ENCODE assay signal across 25 cellular contexts in the genomic region with DNA sequence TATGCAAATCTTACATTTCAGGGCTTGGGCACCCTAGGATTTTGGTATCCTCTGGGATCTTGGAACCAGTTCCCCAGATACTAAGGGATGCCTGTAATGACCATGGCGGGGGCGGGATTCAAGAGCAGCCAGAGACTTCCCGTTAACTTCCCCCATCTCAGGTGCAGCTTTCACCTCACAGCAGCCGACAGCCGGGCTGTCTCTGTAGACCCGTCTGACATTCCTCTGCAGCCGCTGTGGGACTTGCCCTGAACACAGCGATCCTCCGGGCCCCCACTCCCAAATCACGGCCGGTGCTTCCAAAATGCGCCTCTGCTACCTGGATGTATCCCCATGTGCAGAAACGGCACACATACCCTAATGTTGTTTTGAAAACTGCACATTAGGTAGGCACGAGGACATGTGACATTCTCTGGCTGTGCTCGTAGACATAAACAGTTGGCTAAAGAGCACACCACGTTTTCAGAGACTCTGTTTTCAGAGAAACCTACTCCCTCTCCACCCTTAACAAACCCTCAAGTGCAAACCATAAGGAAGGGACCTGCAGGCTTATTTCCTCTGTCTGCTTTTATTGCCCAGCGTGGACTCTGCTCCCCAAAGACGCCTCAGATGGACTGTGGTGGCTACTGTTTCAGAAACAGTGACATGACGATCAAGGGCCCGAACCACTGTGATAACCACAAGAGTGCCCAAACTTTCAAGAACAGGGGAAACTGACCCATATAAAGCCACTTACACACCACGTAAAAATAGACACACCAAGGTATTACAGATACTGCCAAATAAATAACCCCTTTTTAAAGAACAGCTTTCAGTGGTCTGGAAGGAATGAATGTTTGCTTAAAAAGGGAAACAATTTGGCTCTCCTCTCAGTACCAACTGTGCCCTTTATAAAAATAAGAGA.
DNase-seq lines count a peak whose midpoint lies in the region; ATAC-seq and TF ChIP-seq lines count a peak whose summit lies in the region.
"Had no signal": no experiment of that assay in that cellular context is flagged by ENCODE, and none has a peak within 500 bp of the region (broad histone marks: within the 10 kb centered on the region; RNA-seq: fewer than 3 reads in every experiment).

No MANE protein-coding gene starts in this region.

- TF ChIP-seq CTCF in transverse colon (IDR thresholded peaks at IDR 0.05) (no peak), right lobe of liver (IDR thresholded peaks at IDR 0.05) (no peak), brain microvascular endothelial cell (IDR thresholded peaks at IDR 0.05; ENCODE audit: low read depth, low read length, missing control alignments) (no peak)

- H3K4me3 ChIP-seq in transverse colon (no peak overlapping the region), right lobe of liver (no peak overlapping the region), brain microvascular endothelial cell (ENCODE audit: low read depth, low read length) (no peak overlapping the region)
- H3K4me3 ChIP-seq: gastroesophageal sphincter, left lung, psoas muscle had no signal

- peak overlapping the region; percentile 39 for H3K27ac Mint-ChIP-seq in activated naive CD4-positive, alpha-beta T cell treated with anti-CD3 and anti-CD28 coated beads, Interleukin-2, amount 10 ng/mL, durations not matched to agents 7 days and 5 days
- no peak overlapping the region for H3K27ac Mint-ChIP-seq in activated naive CD4-positive, alpha-beta T cell treated with anti-CD3 and anti-CD28 coated beads for 36 hours
- H3K27ac Mint-ChIP-seq in T-helper 17 cell (peak overlapping the region; percentile 83), immature natural killer cell (peak overlapping the region; percentile 73 to 90 (median 80))
- H3K27ac Mint-ChIP-seq: IgD-negative memory B cell; stimulated activated naive CD8-positive, alpha-beta T cell treated with anti-CD3 and anti-CD28 coated beads, Interleukin-15, Interleukin-2, amounts not matched to agents 100 ng/mL and 50 ng/mL, for 24 hours; WTC11 had no signal

- no peak overlapping the region for H3K4me3 Mint-ChIP-seq in activated naive CD4-positive, alpha-beta T cell treated with anti-CD3 and anti-CD28 coated beads, Interleukin-2, amount 10 ng/mL, durations not matched to agents 7 days and 5 days
- H3K4me3 Mint-ChIP-seq in activated naive CD4-positive, alpha-beta T cell treated with anti-CD3 and anti-CD28 coated beads for 36 hours: no peak overlapping the region
- H3K4me3 Mint-ChIP-seq in T-helper 17 cell: peak overlapping the region; percentile 71
- peak overlapping the region; percentile 38 to 75 (median 63) for H3K4me3 Mint-ChIP-seq in immature natural killer cell
- H3K4me3 Mint-ChIP-seq: IgD-negative memory B cell; stimulated activated naive CD8-positive, alpha-beta T cell treated with anti-CD3 and anti-CD28 coated beads, Interleukin-15, Interleukin-2, amounts not matched to agents 100 ng/mL and 50 ng/mL, for 24 hours; WTC11 had no signal

- in situ Hi-C loops in transverse colon (cut with MboI; ENCODE audit: low pct_ligation_motif_present in 1 of 4, low pct_unique_long_range_greater_than_20kb in 1 of 4, low sequenced_read_pairs in 3 of 4) (no loop called here), brain microvascular endothelial cell (cut with HindIII; ENCODE audit: low pct_ligation_motif_present, low sequenced_read_pairs) (no loop called here)

- H3K27me3 ChIP-seq in transverse colon (no peaks in the 10 kb centered on the region), right lobe of liver (no peaks in the 10 kb centered on the region), brain microvascular endothelial cell (replicated peaks) (no peaks in the 10 kb centered on the region)
- H3K27me3 ChIP-seq: gastroesophageal sphincter, left lung had no signal

- H3K9me3 ChIP-seq in T-helper 17 cell (ENCODE audit: control insufficient read depth, low read length, poor library complexity, severe bottlenecking) (no peaks in the 10 kb centered on the region), transverse colon (no peaks in the 10 kb centered on the region), right lobe of liver (no peaks in the 10 kb centered on the region)
- H3K9me3 ChIP-seq: gastroesophageal sphincter, left lung, psoas muscle had no signal

- H3K27ac ChIP-seq in transverse colon (no peak overlapping the region), right lobe of liver (no peak overlapping the region), brain microvascular endothelial cell (no peak overlapping the region)
- H3K27ac ChIP-seq: gastroesophageal sphincter, left lung, psoas muscle had no signal

- peaks cover 0 to 11% (median 4%) of the 10 kb centered on the region in 4 donors for H3K4me1 ChIP-seq in transverse colon
- H3K4me1 ChIP-seq in right lobe of liver: peaks cover 0 to 11% (median 0%) of the 10 kb centered on the region in 4 donors
- H3K4me1 ChIP-seq: gastroesophageal sphincter, left lung, psoas muscle had no signal

- peaks cover 20% of the 10 kb centered on the region for H3K4me1 Mint-ChIP-seq in activated naive CD4-positive, alpha-beta T cell treated with anti-CD3 and anti-CD28 coated beads, Interleukin-2, amount 10 ng/mL, durations not matched to agents 7 days and 5 days
- H3K4me1 Mint-ChIP-seq in activated naive CD4-positive, alpha-beta T cell treated with anti-CD3 and anti-CD28 coated beads for 36 hours (ENCODE audit: low read depth): peaks cover 12% of the 10 kb centered on the region
- H3K4me1 Mint-ChIP-seq in T-helper 17 cell (peaks cover 19% of the 10 kb centered on the region), immature natural killer cell (peaks cover 15 to 25% of the 10 kb centered on the region in 2 donors)
- H3K4me1 Mint-ChIP-seq: IgD-negative memory B cell had no signal

- no peak for DNase-seq in activated naive CD4-positive, alpha-beta T cell treated with anti-CD3 and anti-CD28 coated beads, Interleukin-2, amount 10 ng/mL, durations not matched to agents 7 days and 5 days
- no peak for DNase-seq in activated naive CD4-positive, alpha-beta T cell treated with anti-CD3 and anti-CD28 coated beads for 36 hours
- DNase-seq in T-helper 17 cell: no peak
- peak in 2 of 3 donors; percentile 8 to 36 for DNase-seq in immature natural killer cell
- DNase-seq in transverse colon: peak; percentile 30
- DNase-seq in right lobe of liver: no peak
- no peak for DNase-seq in GF-D8 (lab: John Stamatoyannopoulos, UW)
- DNase-seq in brain microvascular endothelial cell: no peak
- DNase-seq: activated naive CD4-positive, alpha-beta T cell; anterior cingulate cortex; caudate nucleus; GOT3; hippocampal formation; left lung; mesenchymal stem cell; NCI-H1092; NCI-H1930; NCI-H526 treated with DMSO at 0.1 percent for 48 hours; psoas muscle; SHP77 treated with DMSO at 0.1 percent for 48 hours had no signal

- no peaks in the 10 kb centered on the region for H3K36me3 Mint-ChIP-seq in activated naive CD4-positive, alpha-beta T cell treated with anti-CD3 and anti-CD28 coated beads, Interleukin-2, amount 10 ng/mL, durations not matched to agents 7 days and 5 days
- no peaks in the 10 kb centered on the region for H3K36me3 Mint-ChIP-seq in activated naive CD4-positive, alpha-beta T cell treated with anti-CD3 and anti-CD28 coated beads for 36 hours (ENCODE audit: low read depth)
- H3K36me3 Mint-ChIP-seq in T-helper 17 cell (ENCODE audit: low read depth): no peaks in the 10 kb centered on the region
- peaks cover 0 to 5% (median 5%) of the 10 kb centered on the region in 3 donors for H3K36me3 Mint-ChIP-seq in immature natural killer cell
- H3K36me3 Mint-ChIP-seq: IgD-negative memory B cell, WTC11 had no signal

- no peaks in the 10 kb centered on the region for H3K9me3 Mint-ChIP-seq in activated naive CD4-positive, alpha-beta T cell treated with anti-CD3 and anti-CD28 coated beads, Interleukin-2, amount 10 ng/mL, durations not matched to agents 7 days and 5 days
- no peaks in the 10 kb centered on the region for H3K9me3 Mint-ChIP-seq in activated naive CD4-positive, alpha-beta T cell treated with anti-CD3 and anti-CD28 coated beads for 36 hours
- H3K9me3 Mint-ChIP-seq in immature natural killer cell: no peaks in the 10 kb centered on the region
- H3K9me3 Mint-ChIP-seq: stimulated activated naive CD8-positive, alpha-beta T cell treated with anti-CD3 and anti-CD28 coated beads, Interleukin-15, Interleukin-2, amounts not matched to agents 100 ng/mL and 50 ng/mL, for 24 hours; WTC11 had no signal

- 51% methylated on average over 21 of the region's 21 CpGs; no CpG with 5 or more reads in 1 of the 2 donors for WGBS in transverse colon (ENCODE audit: low coverage in 1 of 2), 2 donors
- 57% methylated on average over 6 of the region's 21 CpGs for WGBS in right lobe of liver (ENCODE audit: insufficient coverage, low coverage, low lambda C conversion rate, missing lambda C conversion rate)

- peaks cover 3% of the 10 kb centered on the region for H3K27me3 Mint-ChIP-seq in activated naive CD4-positive, alpha-beta T cell treated with anti-CD3 and anti-CD28 coated beads, Interleukin-2, amount 10 ng/mL, durations not matched to agents 7 days and 5 days
- no peaks in the 10 kb centered on the region for H3K27me3 Mint-ChIP-seq in activated naive CD4-positive, alpha-beta T cell treated with anti-CD3 and anti-CD28 coated beads for 36 hours (ENCODE audit: low read depth)
- H3K27me3 Mint-ChIP-seq in T-helper 17 cell (no peaks in the 10 kb centered on the region), immature natural killer cell (ENCODE audit: low read depth in 3 of 3) (peaks cover 0 to 2% (median 0%) of the 10 kb centered on the region in 3 donors)
- H3K27me3 Mint-ChIP-seq: stimulated activated naive CD8-positive, alpha-beta T cell treated with anti-CD3 and anti-CD28 coated beads, Interleukin-15, Interleukin-2, amounts not matched to agents 100 ng/mL and 50 ng/mL, for 24 hours had no signal

- no peak for TF ChIP-seq EP300 in transverse colon (IDR thresholded peaks at IDR 0.05; ENCODE audit: low read depth)

- peak; percentile 28 for ATAC-seq in T-helper 17 cell
- ATAC-seq in right lobe of liver: no peak
- ATAC-seq: gastroesophageal sphincter, left lung, Panc1, psoas muscle, WTC11 had no signal

- H3K36me3 ChIP-seq in transverse colon (no peaks in the 10 kb centered on the region), right lobe of liver (no peaks in the 10 kb centered on the region), brain microvascular endothelial cell (replicated peaks) (no peaks in the 10 kb centered on the region)
- H3K36me3 ChIP-seq: gastroesophageal sphincter, left lung had no signal

- TF ChIP-seq POLR2A in transverse colon (IDR thresholded peaks at IDR 0.05) (no peak), right lobe of liver (IDR thresholded peaks at IDR 0.05) (no peak)

- CTCF ChIA-PET in activated naive CD4-positive, alpha-beta T cell treated with anti-CD3 and anti-CD28 coated beads, Interleukin-2, amount 10 ng/mL, durations not matched to agents 7 days and 5 days (lab: Charles Lee): interaction anchor here (3.7 kb wide), 1 partner anchor 13 kb away, joined by 21 read pairs; no protein-coding TSS in a partner anchor
- CTCF ChIA-PET in activated naive CD4-positive, alpha-beta T cell treated with anti-CD3 and anti-CD28 coated beads for 36 hours (lab: Charles Lee): no interaction called here

- intact Hi-C loops in activated naive CD4-positive, alpha-beta T cell treated with anti-CD3 and anti-CD28 coated beads for 36 hours (cut with micrococcal nuclease): no loop called here
- intact Hi-C loops in transverse colon (cut with DNase I; ENCODE audit: low total_unique reads) (no loop called here), right lobe of liver (cut with DNase I) (no loop called here)

Comparison
In these comparisons a context has a peak if more than half of its experiments do, and no peak if none do; other contexts are left out.
1. DNase-seq: peak in immature natural killer cell (2 of 3) and transverse colon (single experiment); none in activated naive CD4-positive, alpha-beta T cell treated with anti-CD3 and anti-CD28 coated beads, Interleukin-2, amount 10 ng/mL, durations not matched to agents 7 days and 5 days (single experiment), activated naive CD4-positive, alpha-beta T cell treated with anti-CD3 and anti-CD28 coated beads for 36 hours (single experiment), T-helper 17 cell (0 of 3), right lobe of liver (0 of 3), GF-D8 (single experiment) and brain microvascular endothelial cell (single experiment).
2. H3K4me3 Mint-ChIP-seq: peak in T-helper 17 cell (single experiment) and immature natural killer cell (5 of 5); none in activated naive CD4-positive, alpha-beta T cell treated with anti-CD3 and anti-CD28 coated beads, Interleukin-2, amount 10 ng/mL, durations not matched to agents 7 days and 5 days (single experiment) and activated naive CD4-positive, alpha-beta T cell treated with anti-CD3 and anti-CD28 coated beads for 36 hours (single experiment).